Comparison of ENCODE assay signal across 8 cellular contexts in the genomic region with DNA sequence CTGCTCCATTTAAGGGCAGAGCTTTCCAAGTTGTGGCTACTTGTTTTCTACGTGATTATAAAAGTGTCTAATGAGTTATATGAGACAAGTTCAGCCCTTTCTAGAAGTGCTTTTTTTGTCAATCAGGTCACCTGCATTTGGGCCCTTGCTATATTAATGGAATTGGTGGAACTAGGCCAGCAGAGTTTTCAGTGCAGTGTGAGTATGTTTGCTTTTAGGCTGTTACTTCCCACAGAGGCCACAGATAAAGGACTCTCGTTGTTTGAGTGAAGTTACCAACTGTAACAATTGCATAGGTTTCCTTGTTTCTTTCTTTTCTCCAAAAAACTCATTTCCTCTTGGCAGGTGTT. TPM values are rescaled to one million over a fixed set of nuclear protein-coding genes. Genes with fewer than 3 reads are reported as not detected.
A peak's percentile ranks its signal among the peaks of the same experiment; 100 is the strongest.
DNase-seq lines count a peak whose midpoint lies in the region; ATAC-seq and TF ChIP-seq lines count a peak whose summit lies in the region.

No MANE protein-coding gene starts in this region.

- no peaks in the 10 kb centered on the region for H3K36me3 Mint-ChIP-seq in GM23338 (ENCODE audit: low read depth)

- H3K27me3 Mint-ChIP-seq in GM23338 (ENCODE audit: insufficient read depth, low read depth, poor library complexity): peaks cover 2% of the 10 kb centered on the region

- H3K9me2 ChIP-seq in GM23338 (ENCODE audit: insufficient read depth): no peaks in the 10 kb centered on the region

- no peak overlapping the region for H2AFZ ChIP-seq in GM23338

- H4K20me1 ChIP-seq in GM23338 (replicated peaks; ENCODE audit: insufficient read depth): peaks cover 6% of the 10 kb centered on the region; the same call in 1 of the 2 replicates

- no peak overlapping the region for H3K4me3 Mint-ChIP-seq in GM23338

- H3K79me2 ChIP-seq in GM23338 (replicated peaks; ENCODE audit: insufficient read depth): no peaks in the 10 kb centered on the region; the same call in 1 of the 2 replicates

- no peaks in the 10 kb centered on the region for H3F3A ChIP-seq in GM23338 (replicated peaks; ENCODE audit: low read depth)

- H3K4me1 Mint-ChIP-seq in GM23338: peaks cover 19% of the 10 kb centered on the region

- no peak overlapping the region for H3K4me2 ChIP-seq in GM23338

- no peak for TF ChIP-seq CTCF in GM23338 (conservative IDR thresholded peaks at IDR 0.05; ENCODE audit: low read depth in 2 of 2)

- H3K36me3 ChIP-seq in GM23338 (ENCODE audit: insufficient read depth): no peaks in the 10 kb centered on the region
- no peaks in the 10 kb centered on the region for H3K36me3 ChIP-seq in skeletal muscle tissue (ENCODE audit: control insufficient read depth in 3 of 3, insufficient read depth in 3 of 3, low read length in 3 of 3)

- ATAC-seq in GM23338 (no peak), GM21390 (IDR thresholded peaks at IDR 0.05; ENCODE audit: unreplicated experiment) (no peak), HG03280 (IDR thresholded peaks at IDR 0.05; ENCODE audit: unreplicated experiment) (no peak)

- H3K4me1 ChIP-seq in GM23338 (ENCODE audit: insufficient read depth) (no peaks in the 10 kb centered on the region), skeletal muscle tissue (ENCODE audit: control insufficient read depth in 3 of 3, insufficient read depth in 3 of 3, low read length in 3 of 3) (peaks cover 9 to 27% (median 15%) of the 10 kb centered on the region in 3 donors)

- H3K27ac ChIP-seq in GM23338 (ENCODE audit: low read depth): no peak overlapping the region
- peak overlapping the region; percentile 67 for H3K27ac ChIP-seq in epithelial cell of prostate
- peak overlapping the region; percentile 71 for H3K27ac ChIP-seq in skeletal muscle tissue (ENCODE audit: low read depth, low read length)

- H3K27me3 ChIP-seq in GM23338 (ENCODE audit: insufficient read depth) (no peaks in the 10 kb centered on the region), skeletal muscle tissue (ENCODE audit: control insufficient read depth in 3 of 3, insufficient read depth in 3 of 3, low read length in 3 of 3) (no peaks in the 10 kb centered on the region)

- H3K4me3 ChIP-seq in GM23338: no peak overlapping the region
- no peak overlapping the region for H3K4me3 ChIP-seq in skeletal muscle tissue (ENCODE audit: low read length in 3 of 3)

- H3K27ac Mint-ChIP-seq in GM23338: no peak overlapping the region

- H3K9ac ChIP-seq in skeletal muscle tissue (ENCODE audit: low read depth in 1 of 3, low read length in 3 of 3): peak overlapping the region in 1 of 3 donors; percentile 50

- no peaks in the 10 kb centered on the region for H3K9me3 ChIP-seq in skeletal muscle tissue (ENCODE audit: control insufficient read depth in 3 of 3, low read length in 3 of 3)

- DNase-seq in GM23338 (ENCODE audit: low spot score): peak; percentile 9
- DNase-seq in OCI-M1 (lab: John Stamatoyannopoulos, UW): peak; percentile 74
- DNase-seq in epithelial cell of prostate (ENCODE audit: low read depth, low spot score): no peak
- DNase-seq in NCI-H187 (lab: John Stamatoyannopoulos, UW): no peak
- no peak for DNase-seq in NCI-H1694 treated with DMSO at 0.1 percent for 48 hours (lab: John Stamatoyannopoulos, UW)

- no peaks in the 10 kb centered on the region for H3K9me3 Mint-ChIP-seq in GM23338

TF ChIP-seq in GM23338, 12 proteins besides CTCF, POLR2A, EP300 and RAD21:
- TF ChIP-seq STAT1 (IDR thresholded peaks at IDR 0.05; ENCODE audit: unreplicated experiment): no peak
- no peak for TF ChIP-seq REST (IDR thresholded peaks at IDR 0.05; ENCODE audit: unreplicated experiment)
TF ChIP-seq in GM23338: peak in this region for 0.

RNA-seq across cellular contexts. Expression of gene SMAP2, which starts 10.9 kb away (rescaled TPM):
- 2.5 and 4.8 TPM in 2 replicates for total RNA-seq in GM23338 (2014; rRNA removed; shearing (Covaris generic))
- 2.9 and 3.0 TPM in 2 replicates for polyA plus RNA-seq in GM23338 (2016; fragmentation: Nextera tagmentation; extraction: Ambion mirVana)
- 9.9 TPM for total RNA-seq in skeletal muscle tissue

Comparison
In these comparisons a context has a peak if more than half of its experiments do, and no peak if none do; other contexts are left out.
1. DNase-seq: peak in GM23338 (single experiment) and OCI-M1 (single experiment); none in epithelial cell of prostate (single experiment), NCI-H187 (0 of 2) and NCI-H1694 treated with DMSO at 0.1 percent for 48 hours (single experiment).